ENCODE assay signal across 31 cellular contexts in the genomic region with DNA sequence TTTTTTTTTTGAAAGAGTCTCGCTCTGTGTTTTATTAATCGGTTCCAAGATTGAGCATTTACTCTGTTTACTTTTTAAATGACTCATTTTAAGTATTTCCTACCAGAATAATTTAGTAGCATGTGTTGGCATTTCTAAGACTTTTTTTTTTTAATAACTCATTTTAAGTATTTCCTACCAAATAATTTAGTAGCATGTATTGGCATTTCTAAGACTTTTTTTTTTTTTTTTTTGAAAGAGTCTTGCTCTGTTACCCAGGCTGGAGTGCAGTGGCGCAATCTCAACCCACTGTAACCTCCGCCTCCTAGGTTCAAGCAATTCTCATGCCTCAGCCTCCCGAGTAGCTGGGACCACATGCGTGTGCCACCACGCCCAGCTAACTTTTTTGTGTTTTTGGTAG. TPM values are rescaled to one million over a fixed set of nuclear protein-coding genes. Genes with fewer than 3 reads are reported as not detected.
DNase-seq lines count a peak whose midpoint lies in the region; ATAC-seq, FAIRE-seq and TF ChIP-seq lines count a peak whose summit lies in the region.
"Had no signal": no experiment of that assay in that cellular context is flagged by ENCODE, and none has a peak within 500 bp of the region (broad histone marks: within the 10 kb centered on the region; RNA-seq: fewer than 3 reads in every experiment).

No MANE protein-coding gene starts in this region.

- H3K4me3 ChIP-seq in AG10803 (ENCODE audit: low read length) (no peak overlapping the region), left lung (no peak overlapping the region)
- H3K4me3 ChIP-seq: esophagus muscularis mucosa, ovary, Peyer's patch, smooth muscle cell, upper lobe of right lung had no signal

- H3K9me3 ChIP-seq in left lung = no peaks in the 10 kb centered on the region
- H3K9me3 ChIP-seq: esophagus muscularis mucosa, ovary, Peyer's patch, upper lobe of right lung had no signal

- intact Hi-C loops in left lung (cut with DNase I) = no loop called here

- peak; percentile 43 for ATAC-seq in left lung
- ATAC-seq: activated CD4-positive, CD25-positive, alpha-beta regulatory T cell treated with anti-CD3 and anti-CD28 coated beads, Interleukin-2, amount 50 U/mL, for 24 hours; left lobe of liver; upper lobe of right lung had no signal

- no peak for TF ChIP-seq POLR2A in H54 (IDR thresholded peaks at IDR 0.05; ENCODE audit: low read depth, low read length)

- DNase-seq in AG10803 (ENCODE audit: low read depth) (peak; percentile 71), HCEC 1CT (peak; percentile 67), dermis blood vessel endothelial cell (peak; percentile 26), left lung (no peak), H54 (ENCODE audit: insufficient read length, low spot score) (no peak), dedifferentiated amniotic fluid mesenchymal stem cell (ENCODE audit: extremely low spot score) (no peak), HuH-7.5 (ENCODE audit: low spot score) (no peak)
- DNase-seq: ACHN; activated CD4-positive, alpha-beta T cell treated with anti-CD3 and anti-CD28 coated beads, Interleukin-2, amount 50 U/mL, for 4 hours; activated gamma-delta T cell treated with Interleukin-2 at 50 U/mL for 16 hours; activated naive CD8-positive, alpha-beta T cell treated with anti-CD3 and anti-CD28 coated beads, Interleukin-2, amount 10 ng/mL, durations not matched to agents 7 days and 5 days; activated T-cell treated with anti-CD3 and anti-CD28 coated beads, Interleukin-2, amount 50 U/mL, for 48 hours; Calu3; central memory CD4-positive, alpha-beta T cell; DMS79 treated with DMSO at 0.1 percent for 48 hours; endodermal cell; hypothalamus; KG1; mesendoderm; NCI-H146; ovary; Peyer's patch; retina; SHP77 treated with DMSO at 0.1 percent for 48 hours; stimulated activated naive CD4-positive, alpha-beta T cell; upper lobe of right lung had no signal

- no peaks in the 10 kb centered on the region for H3K27me3 ChIP-seq in left lung
- H3K27me3 ChIP-seq: esophagus muscularis mucosa, ovary, Peyer's patch, upper lobe of right lung had no signal

- no peak overlapping the region for H3K27ac ChIP-seq in left lung
- H3K27ac ChIP-seq: esophagus muscularis mucosa, ovary, Peyer's patch, upper lobe of right lung had no signal

- TF ChIP-seq CTCF in AG10803 (conservative IDR thresholded peaks at IDR 0.05; ENCODE audit: low read length) (no peak), left lung (IDR thresholded peaks at IDR 0.05) (no peak)

- peaks cover 0 to 8% of the 10 kb centered on the region in 2 donors for H3K4me1 ChIP-seq in left lung

- peaks cover 0 to 23% of the 10 kb centered on the region in 2 donors for H3K36me3 ChIP-seq in left lung
- H3K36me3 ChIP-seq: ovary had no signal

- FAIRE-seq in H54 (lab: Jason Lieb, UNC) = no peak
- FAIRE-seq: H1 had no signal

RNA-seq across cellular contexts. Expression of a gene that starts 13.1 kb away (rescaled TPM):
- 9.9 and 10.7 TPM in 2 replicates for total RNA-seq in dermis blood vessel endothelial cell
- 10 to 100 TPM; 11.4 to 14.0 TPM for total RNA-seq in left lung

RNA-seq across cellular contexts. Expression of a gene that starts 13.4 kb away (rescaled TPM):
- 8.3 and 8.7 TPM in 2 replicates for total RNA-seq in dermis blood vessel endothelial cell
- total RNA-seq in left lung = 10 to 100 TPM in 1 of 2 donors, 1 to 10 TPM in 1; 8.6 to 12.8 TPM

RNA-seq across cellular contexts. Expression of a gene that starts 38.5 kb away (rescaled TPM):
- 11.1 and 13.7 TPM in 2 replicates for total RNA-seq in dermis blood vessel endothelial cell
- total RNA-seq in left lung = 10 to 100 TPM; 42.9 to 55.5 TPM

Comparison
In these comparisons a context has a peak if more than half of its experiments do, and no peak if none do; other contexts are left out.
1. DNase-seq: peak in AG10803 (single experiment), HCEC 1CT (single experiment) and dermis blood vessel endothelial cell (single experiment); none in left lung (0 of 2), H54 (single experiment), dedifferentiated amniotic fluid mesenchymal stem cell (single experiment) and HuH-7.5 (single experiment).